ENCODE assay signal across 1 cellular context in genomic region chr3:127141921-127142730, GRCh38.
TF ChIP-seq lines count a peak whose summit lies in the region.

No MANE protein-coding gene starts in this region.

TF ChIP-seq in H1, 55 proteins besides CTCF, POLR2A, EP300 and RAD21 (continued from another document):
- TF ChIP-seq CHD1 (IDR thresholded peaks at IDR 0.05; ENCODE audit: low read depth, low read length) (no peak), JUN (IDR thresholded peaks at IDR 0.05; ENCODE audit: low read depth, low read length) (no peak), SP2 (IDR thresholded peaks at IDR 0.05; ENCODE audit: low read length) (no peak)
TF ChIP-seq in H1: peak in this region for 0.
